ENCODE assay signal across 9 cellular contexts in the genomic region with DNA sequence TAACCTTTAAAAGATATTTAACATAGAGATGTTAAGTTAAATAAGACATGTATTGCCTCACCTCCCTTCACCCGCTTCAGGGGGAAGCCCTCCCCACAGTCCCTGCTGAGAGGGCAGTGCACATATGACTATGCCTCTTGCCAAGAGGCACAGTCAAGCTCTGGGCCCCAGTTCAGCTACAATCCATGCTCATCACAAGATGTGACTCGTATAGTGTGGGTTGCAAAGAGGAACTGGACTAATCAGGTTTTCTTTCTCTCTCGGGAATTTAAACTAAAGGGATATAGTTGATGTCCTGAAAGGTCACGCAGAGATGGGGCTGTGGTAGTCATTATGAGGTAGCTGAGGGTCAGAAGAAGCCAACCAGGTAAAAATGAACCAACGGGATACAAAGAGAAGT. TPM values are rescaled to one million over a fixed set of nuclear protein-coding genes. Genes with fewer than 3 reads are reported as not detected.
DNase-seq lines count a peak whose midpoint lies in the region; ATAC-seq and TF ChIP-seq lines count a peak whose summit lies in the region.
"Had no signal": no experiment of that assay in that cellular context is flagged by ENCODE, and none has a peak within 500 bp of the region (broad histone marks: within the 10 kb centered on the region; RNA-seq: fewer than 3 reads in every experiment).

No MANE protein-coding gene starts in this region.

- H3K27me3 ChIP-seq in lower lobe of right lung (ENCODE audit: low read depth) = no peaks in the 10 kb centered on the region

- ATAC-seq in HG02973 (IDR thresholded peaks at IDR 0.05; ENCODE audit: unreplicated experiment) (peak; percentile 97), T-helper 17 cell (peak; percentile 30), lower lobe of right lung (peak; percentile 75 to 85), WTC11 (no peak)

- H3K4me3 Mint-ChIP-seq in T-helper 17 cell (no peak overlapping the region), WTC11 (no peak overlapping the region)
- H3K4me3 Mint-ChIP-seq: neural crest cell had no signal

- H3K27ac ChIP-seq in lower lobe of right lung = no peak overlapping the region

- no peaks in the 10 kb centered on the region for H3K9me3 ChIP-seq in T-helper 17 cell (ENCODE audit: control insufficient read depth, low read length, poor library complexity, severe bottlenecking)
- H3K9me3 ChIP-seq in lower lobe of right lung = no peaks in the 10 kb centered on the region

- no peaks in the 10 kb centered on the region for H3K9me3 Mint-ChIP-seq in WTC11
- H3K9me3 Mint-ChIP-seq: neural crest cell had no signal

- POLR2A ChIA-PET in WTC11 (lab: Charles Lee) = interaction anchor here (0.6 kb wide), 1 partner anchor 12 kb away, joined by 3 read pairs; no protein-coding TSS in a partner anchor

- H3K27ac Mint-ChIP-seq in T-helper 17 cell = no peak overlapping the region
- H3K27ac Mint-ChIP-seq in WTC11 = no peak overlapping the region

- peaks cover 41% of the 10 kb centered on the region for H3K36me3 ChIP-seq in lower lobe of right lung

- H3K4me1 ChIP-seq in lower lobe of right lung = peaks cover 25% of the 10 kb centered on the region

- peaks cover 4% of the 10 kb centered on the region for H3K4me1 Mint-ChIP-seq in T-helper 17 cell
- H3K4me1 Mint-ChIP-seq in WTC11 = no peaks in the 10 kb centered on the region
- H3K4me1 Mint-ChIP-seq: neural crest cell had no signal

- TF ChIP-seq CTCF in lower lobe of right lung (IDR thresholded peaks at IDR 0.05) = no peak
- TF ChIP-seq CTCF in WTC11 (IDR thresholded peaks at IDR 0.05) = no peak

- CTCF ChIA-PET in WTC11 (lab: Charles Lee) = interaction anchor here (1.6 to 2.2 kb wide), 2 partner anchors 14 to 141 kb away, joined by 4 to 8 read pairs; no protein-coding TSS in a partner anchor

- H3K27me3 Mint-ChIP-seq in T-helper 17 cell = no peaks in the 10 kb centered on the region
- no peaks in the 10 kb centered on the region for H3K27me3 Mint-ChIP-seq in WTC11 (ENCODE audit: low read depth)

- peak; percentile 49 for DNase-seq in stimulated activated CD4-positive, alpha-beta T cell treated with anti-CD3 and anti-CD28 coated beads, Interleukin-15, amount 100 ng/mL, for 24 hours
- DNase-seq in stimulated activated CD4-positive, alpha-beta T cell treated with anti-CD3 and anti-CD28 coated beads, Interleukin-4, amount 100 ng/mL, for 1 hour = no peak
- no peak for DNase-seq in T-helper 17 cell
- DNase-seq in lower lobe of right lung = peak; percentile 65
- DNase-seq in WTC11 (ENCODE audit: low spot score) = no peak
- no peak for DNase-seq in NCI-H526 treated with DMSO at 0.1 percent for 48 hours (lab: John Stamatoyannopoulos, UW)
- DNase-seq in ureter (ENCODE audit: low spot score) = no peak

- no peak overlapping the region for H3K4me3 ChIP-seq in lower lobe of right lung

- H3K36me3 Mint-ChIP-seq in T-helper 17 cell (ENCODE audit: low read depth) (peaks cover 3% of the 10 kb centered on the region), WTC11 (no peaks in the 10 kb centered on the region)

- intact Hi-C loops in lower lobe of right lung (cut with DNase I) = no loop called here

TF ChIP-seq in WTC11, 78 proteins besides CTCF, POLR2A, EP300 and RAD21:
- TF ChIP-seq FOXK1 (CRISPR knock-in tag; IDR thresholded peaks at IDR 0.05) (no peak), ZNF138 (CRISPR knock-in tag; conservative IDR thresholded peaks at IDR 0.05) (no peak), NR3C1 (CRISPR knock-in tag; conservative IDR thresholded peaks at IDR 0.05; ENCODE audit: low read depth) (no peak), TEAD1 (CRISPR knock-in tag; IDR thresholded peaks at IDR 0.05) (no peak), TCF7 (CRISPR knock-in tag; IDR thresholded peaks at IDR 0.05; ENCODE audit: low read depth) (no peak), ZNF416 (CRISPR knock-in tag; IDR thresholded peaks at IDR 0.05) (no peak), ZNF232 (CRISPR knock-in tag; IDR thresholded peaks at IDR 0.05) (no peak), ZBTB21 (CRISPR knock-in tag; IDR thresholded peaks at IDR 0.05; ENCODE audit: borderline replicate concordance) (no peak)
- TF ChIP-seq, protein P1, sequence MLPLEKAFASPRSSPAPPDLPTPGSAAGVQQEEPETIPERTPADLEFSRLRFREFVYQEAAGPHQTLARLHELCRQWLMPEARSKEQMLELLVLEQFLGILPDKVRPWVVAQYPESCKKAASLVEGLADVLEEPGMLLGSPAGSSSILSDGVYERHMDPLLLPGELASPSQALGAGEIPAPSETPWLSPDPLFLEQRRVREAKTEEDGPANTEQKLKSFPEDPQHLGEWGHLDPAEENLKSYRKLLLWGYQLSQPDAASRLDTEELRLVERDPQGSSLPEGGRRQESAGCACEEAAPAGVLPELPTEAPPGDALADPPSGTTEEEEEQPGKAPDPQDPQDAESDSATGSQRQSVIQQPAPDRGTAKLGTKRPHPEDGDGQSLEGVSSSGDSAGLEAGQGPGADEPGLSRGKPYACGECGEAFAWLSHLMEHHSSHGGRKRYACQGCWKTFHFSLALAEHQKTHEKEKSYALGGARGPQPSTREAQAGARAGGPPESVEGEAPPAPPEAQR (CRISPR knock-in tag; IDR thresholded peaks at IDR 0.05) = no peak
- TF ChIP-seq, protein P2, sequence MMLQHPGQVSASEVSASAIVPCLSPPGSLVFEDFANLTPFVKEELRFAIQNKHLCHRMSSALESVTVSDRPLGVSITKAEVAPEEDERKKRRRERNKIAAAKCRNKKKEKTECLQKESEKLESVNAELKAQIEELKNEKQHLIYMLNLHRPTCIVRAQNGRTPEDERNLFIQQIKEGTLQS (CRISPR knock-in tag; conservative IDR thresholded peaks at IDR 0.05) = no peak
- TF ChIP-seq, protein P3, sequence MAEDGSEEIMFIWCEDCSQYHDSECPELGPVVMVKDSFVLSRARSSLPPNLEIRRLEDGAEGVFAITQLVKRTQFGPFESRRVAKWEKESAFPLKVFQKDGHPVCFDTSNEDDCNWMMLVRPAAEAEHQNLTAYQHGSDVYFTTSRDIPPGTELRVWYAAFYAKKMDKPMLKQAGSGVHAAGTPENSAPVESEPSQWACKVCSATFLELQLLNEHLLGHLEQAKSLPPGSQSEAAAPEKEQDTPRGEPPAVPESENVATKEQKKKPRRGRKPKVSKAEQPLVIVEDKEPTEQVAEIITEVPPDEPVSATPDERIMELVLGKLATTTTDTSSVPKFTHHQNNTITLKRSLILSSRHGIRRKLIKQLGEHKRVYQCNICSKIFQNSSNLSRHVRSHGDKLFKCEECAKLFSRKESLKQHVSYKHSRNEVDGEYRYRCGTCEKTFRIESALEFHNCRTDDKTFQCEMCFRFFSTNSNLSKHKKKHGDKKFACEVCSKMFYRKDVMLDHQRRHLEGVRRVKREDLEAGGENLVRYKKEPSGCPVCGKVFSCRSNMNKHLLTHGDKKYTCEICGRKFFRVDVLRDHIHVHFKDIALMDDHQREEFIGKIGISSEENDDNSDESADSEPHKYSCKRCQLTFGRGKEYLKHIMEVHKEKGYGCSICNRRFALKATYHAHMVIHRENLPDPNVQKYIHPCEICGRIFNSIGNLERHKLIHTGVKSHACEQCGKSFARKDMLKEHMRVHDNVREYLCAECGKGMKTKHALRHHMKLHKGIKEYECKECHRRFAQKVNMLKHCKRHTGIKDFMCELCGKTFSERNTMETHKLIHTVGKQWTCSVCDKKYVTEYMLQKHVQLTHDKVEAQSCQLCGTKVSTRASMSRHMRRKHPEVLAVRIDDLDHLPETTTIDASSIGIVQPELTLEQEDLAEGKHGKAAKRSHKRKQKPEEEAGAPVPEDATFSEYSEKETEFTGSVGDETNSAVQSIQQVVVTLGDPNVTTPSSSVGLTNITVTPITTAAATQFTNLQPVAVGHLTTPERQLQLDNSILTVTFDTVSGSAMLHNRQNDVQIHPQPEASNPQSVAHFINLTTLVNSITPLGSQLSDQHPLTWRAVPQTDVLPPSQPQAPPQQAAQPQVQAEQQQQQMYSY (CRISPR knock-in tag; IDR thresholded peaks at IDR 0.05) = no peak
- TF ChIP-seq, protein P4, sequence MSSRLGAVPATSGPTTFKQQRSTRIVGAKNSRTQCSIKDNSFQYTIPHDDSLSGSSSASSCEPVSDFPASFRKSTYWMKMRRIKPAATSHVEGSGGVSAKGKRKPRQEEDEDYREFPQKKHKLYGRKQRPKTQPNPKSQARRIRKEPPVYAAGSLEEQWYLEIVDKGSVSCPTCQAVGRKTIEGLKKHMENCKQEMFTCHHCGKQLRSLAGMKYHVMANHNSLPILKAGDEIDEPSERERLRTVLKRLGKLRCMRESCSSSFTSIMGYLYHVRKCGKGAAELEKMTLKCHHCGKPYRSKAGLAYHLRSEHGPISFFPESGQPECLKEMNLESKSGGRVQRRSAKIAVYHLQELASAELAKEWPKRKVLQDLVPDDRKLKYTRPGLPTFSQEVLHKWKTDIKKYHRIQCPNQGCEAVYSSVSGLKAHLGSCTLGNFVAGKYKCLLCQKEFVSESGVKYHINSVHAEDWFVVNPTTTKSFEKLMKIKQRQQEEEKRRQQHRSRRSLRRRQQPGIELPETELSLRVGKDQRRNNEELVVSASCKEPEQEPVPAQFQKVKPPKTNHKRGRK (CRISPR knock-in tag; IDR thresholded peaks at IDR 0.05; ENCODE audit: borderline replicate concordance) = no peak
- TF ChIP-seq, protein P5, sequence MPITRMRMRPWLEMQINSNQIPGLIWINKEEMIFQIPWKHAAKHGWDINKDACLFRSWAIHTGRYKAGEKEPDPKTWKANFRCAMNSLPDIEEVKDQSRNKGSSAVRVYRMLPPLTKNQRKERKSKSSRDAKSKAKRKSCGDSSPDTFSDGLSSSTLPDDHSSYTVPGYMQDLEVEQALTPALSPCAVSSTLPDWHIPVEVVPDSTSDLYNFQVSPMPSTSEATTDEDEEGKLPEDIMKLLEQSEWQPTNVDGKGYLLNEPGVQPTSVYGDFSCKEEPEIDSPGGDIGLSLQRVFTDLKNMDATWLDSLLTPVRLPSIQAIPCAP (CRISPR knock-in tag; IDR thresholded peaks at IDR 0.05) = no peak

RNA-seq across cellular contexts. Expression of a gene that starts 35.6 kb away (rescaled TPM):
- 10 to 100 TPM; 24.5 to 29.6 TPM for total RNA-seq in T-helper 17 cell
- 72.4 TPM for total RNA-seq in lower lobe of right lung
- total RNA-seq in WTC11 (2021) = 0.46 to 0.99 TPM (median 0.59 TPM) in 3 replicates
- total RNA-seq in ureter = 66.1 TPM

Comparison
In these comparisons a context has a peak if more than half of its experiments do, and no peak if none do; other contexts are left out.
1. DNase-seq: peak in stimulated activated CD4-positive, alpha-beta T cell treated with anti-CD3 and anti-CD28 coated beads, Interleukin-15, amount 100 ng/mL, for 24 hours (single experiment) and lower lobe of right lung (single experiment); none in stimulated activated CD4-positive, alpha-beta T cell treated with anti-CD3 and anti-CD28 coated beads, Interleukin-4, amount 100 ng/mL, for 1 hour (single experiment), T-helper 17 cell (0 of 3), WTC11 (single experiment), NCI-H526 treated with DMSO at 0.1 percent for 48 hours (single experiment) and ureter (single experiment).
2. RNA of a gene that starts 35.6 kb away (total RNA-seq): 72.4 TPM in lower lobe of right lung (single experiment), 66.1 TPM in ureter (single experiment) and 24.5 to 29.6 TPM in T-helper 17 cell; 0.46 to 0.99 TPM in WTC11; every median in the first group is over 10 times any median in the second.